In the genomic region with DNA sequence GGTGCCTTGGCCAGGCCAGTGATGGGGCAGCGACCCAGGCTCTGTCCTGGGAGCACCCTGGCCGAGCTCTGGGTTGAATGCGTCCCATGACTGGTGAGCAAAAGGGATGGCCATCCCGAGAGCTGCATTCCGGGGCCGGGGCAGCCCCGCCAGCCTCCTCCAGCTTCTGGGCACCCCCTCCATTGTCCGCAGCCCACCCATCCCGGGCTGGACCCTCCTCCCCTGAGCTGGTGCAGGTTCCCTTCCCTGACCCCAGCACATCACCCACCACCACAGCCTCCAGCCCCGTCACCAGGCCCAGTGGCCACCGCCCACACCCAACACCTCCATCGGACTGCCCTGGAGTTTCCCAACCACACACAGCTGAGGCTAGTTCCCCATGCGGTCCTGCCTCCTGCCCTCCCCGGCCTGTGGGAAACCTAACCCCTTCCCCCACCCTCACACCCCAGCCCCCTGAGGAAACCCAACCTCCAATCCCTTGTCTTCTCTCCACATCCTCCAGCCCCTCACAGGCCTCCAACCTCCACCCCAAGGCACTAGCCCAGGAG, we compare ENCODE assay signal across 29 cellular contexts. TPM values are rescaled to one million over a fixed set of nuclear protein-coding genes. Genes with fewer than 3 reads are reported as not detected.
DNase-seq lines count a peak whose midpoint lies in the region; ATAC-seq, FAIRE-seq and TF ChIP-seq lines count a peak whose summit lies in the region.
"Had no signal": no experiment of that assay in that cellular context is flagged by ENCODE, and none has a peak within 500 bp of the region (broad histone marks: within the 10 kb centered on the region; RNA-seq: fewer than 3 reads in every experiment).

No MANE protein-coding gene starts in this region.

- FAIRE-seq in HepG2 (lab: Jason Lieb, UNC), result no peak
- FAIRE-seq: astrocyte, GM18507 had no signal

- BruUV-seq in HepG2 (replicated peaks; lab: Mats Ljungman, UMichigan), result no TSS peak

- TF ChIP-seq CTCF in NB4 (IDR thresholded peaks at IDR 0.05; ENCODE audit: low read depth, low read length), result no peak
- TF ChIP-seq CTCF in HepG2 (CRISPR knock-in tag; IDR thresholded peaks at IDR 0.05), result no peak

- H3K9me3 Mint-ChIP-seq in stimulated activated effector memory CD8-positive, alpha-beta T cell treated with anti-CD3 and anti-CD28 coated beads, Interleukin-12 subunit alpha, Interleukin-12 subunit beta, amount 100 ng/mL, for 72 hours, result no peaks in the 10 kb centered on the region
- H3K9me3 Mint-ChIP-seq: HFFc6; immature natural killer cell; nephron; T-helper 2 cell treated with Interferon-gamma antibody and Interleukin-4, amounts not matched to agents 5 μg/mL and 100 μg/mL, for 36 hours had no signal

- H3K27ac ChIP-seq in BLaER1 treated with 17β-estradiol and CSF1 and Interleukin-3, amounts not matched to agents 10 nM and 100 nM, result peak overlapping the region in 8 of 11 experiments; percentile 50 to 82 (median 71); a peak in 13 of 22 replicates
- H3K27ac ChIP-seq in HepG2 (ENCODE audit: extremely low read length, insufficient read depth, low read length), result no peak overlapping the region
- H3K27ac ChIP-seq: gastroesophageal sphincter, GM23248, sigmoid colon, thyroid gland had no signal

- no peak overlapping the region for H3K4me3 ChIP-seq in BLaER1 treated with 17β-estradiol and CSF1 and Interleukin-3, amounts not matched to agents 10 nM and 100 nM
- H3K4me3 ChIP-seq in NB4 (ENCODE audit: low read depth, low read length) (no peak overlapping the region), HepG2 (replicated peaks in 1 of 3; ENCODE audit: insufficient read depth in 1 of 3, low read depth in 2 of 3, low read length in 3 of 3) (no peak overlapping the region)
- H3K4me3 ChIP-seq: gastroesophageal sphincter, GM23248, sigmoid colon, thyroid gland had no signal

- CTCF ChIA-PET in HepG2 (lab: Yijun Ruan, JAX; ENCODE audit: low intra/inter-chr PET ratio, low total read pairs), result no interaction called here

- H3K4me1 Mint-ChIP-seq in stimulated activated effector memory CD8-positive, alpha-beta T cell treated with anti-CD3 and anti-CD28 coated beads, Interleukin-12 subunit alpha, Interleukin-12 subunit beta, amount 100 ng/mL, for 72 hours, result no peaks in the 10 kb centered on the region
- H3K4me1 Mint-ChIP-seq: nephron had no signal

- no peak overlapping the region for H3K4me3 Mint-ChIP-seq in stimulated activated effector memory CD8-positive, alpha-beta T cell treated with anti-CD3 and anti-CD28 coated beads, Interleukin-12 subunit alpha, Interleukin-12 subunit beta, amount 100 ng/mL, for 72 hours
- H3K4me3 Mint-ChIP-seq: activated naive CD8-positive, alpha-beta T cell; HFFc6; nephron; T-helper 2 cell treated with Interferon-gamma antibody and Interleukin-4, amounts not matched to agents 5 μg/mL and 100 μg/mL, for 36 hours had no signal

- TF ChIP-seq EP300 in HepG2 (IDR thresholded peaks at IDR 0.05; ENCODE audit: low read depth in 2 of 2, low read length in 2 of 2), result no peak
- TF ChIP-seq EP300 in HepG2 (CRISPR knock-in tag; IDR thresholded peaks at IDR 0.05; ENCODE audit: borderline replicate concordance), result no peak

- no peaks in the 10 kb centered on the region for H3K36me3 ChIP-seq in BLaER1 treated with 17β-estradiol and CSF1 and Interleukin-3, amounts not matched to agents 10 nM and 100 nM
- no peaks in the 10 kb centered on the region for H3K36me3 ChIP-seq in HepG2 (replicated peaks in 1 of 2; ENCODE audit: control insufficient read depth in 1 of 2, insufficient read depth in 2 of 2, low read length in 2 of 2)
- H3K36me3 ChIP-seq: gastroesophageal sphincter, left lung, sigmoid colon, thyroid gland had no signal

- in situ Hi-C loops in HepG2 (cut with HindIII; ENCODE audit: extremely low pct_ligation_motif_present, low pct_unique_long_range_greater_than_20kb), result no loop called here

- TF ChIP-seq RAD21 in HepG2 (CRISPR knock-in tag; IDR thresholded peaks at IDR 0.05), result no peak

- no peaks in the 10 kb centered on the region for H3K9me3 ChIP-seq in BLaER1 treated with 17β-estradiol and CSF1 and Interleukin-3, amounts not matched to agents 10 nM and 100 nM (replicated peaks in 1 of 11)
- H3K9me3 ChIP-seq in HepG2 (ENCODE audit: low read length), result no peaks in the 10 kb centered on the region
- H3K9me3 ChIP-seq: gastroesophageal sphincter, left lung, sigmoid colon, thyroid gland had no signal

- no peaks in the 10 kb centered on the region for H3K79me2 ChIP-seq in HepG2 (ENCODE audit: insufficient read depth, low read length)

- peak; percentile 17; the same call in 2 of the 3 replicates for ATAC-seq in HepG2
- ATAC-seq in stimulated activated effector memory CD8-positive, alpha-beta T cell treated with anti-CD3 and anti-CD28 coated beads, Interleukin-12 subunit alpha, Interleukin-12 subunit beta, amount 100 ng/mL, for 72 hours, result peak; percentile 38
- no peak for ATAC-seq in GM19467 (IDR thresholded peaks at IDR 0.05; ENCODE audit: unreplicated experiment)
- ATAC-seq in GM18520 (IDR thresholded peaks at IDR 0.05; ENCODE audit: unreplicated experiment), result no peak
- ATAC-seq: gastroesophageal sphincter; left lung; SK-N-SH treated with all-trans-retinoic acid at 6 μM for 48 hours; stimulated activated naive CD8-positive, alpha-beta T cell treated with anti-CD3 and anti-CD28 coated beads, Interleukin-15, Interleukin-2, amounts not matched to agents 100 U/mL and 50 U/mL, for 24 hours had no signal

- peaks cover 0 to 7% (median 0%) of the 10 kb centered on the region in 11 experiments; a peak in 1 of 22 replicates for H3K27me3 ChIP-seq in BLaER1 treated with 17β-estradiol and CSF1 and Interleukin-3, amounts not matched to agents 10 nM and 100 nM
- no peaks in the 10 kb centered on the region for H3K27me3 ChIP-seq in HepG2 (ENCODE audit: control insufficient read depth in 1 of 2, insufficient read depth in 2 of 2, low read length in 2 of 2)
- H3K27me3 ChIP-seq: gastroesophageal sphincter, left lung, thyroid gland had no signal

- H2AFZ ChIP-seq in HepG2 (ENCODE audit: low read length), result no peak overlapping the region
- H2AFZ ChIP-seq: GM23248 had no signal

- TF ChIP-seq POLR2A in NB4 (IDR thresholded peaks at IDR 0.05; ENCODE audit: extremely low read depth, insufficient read length) (no peak), HepG2 (IDR thresholded peaks at IDR 0.05; ENCODE audit: insufficient read depth in 1 of 2, low read depth in 2 of 2, low read length in 2 of 2) (no peak)

- intact Hi-C loops in HepG2 (cut with micrococcal nuclease; ENCODE audit: unreplicated experiment), result no loop called here

- H3K27ac Mint-ChIP-seq in stimulated activated effector memory CD8-positive, alpha-beta T cell treated with anti-CD3 and anti-CD28 coated beads, Interleukin-12 subunit alpha, Interleukin-12 subunit beta, amount 100 ng/mL, for 72 hours, result no peak overlapping the region
- H3K27ac Mint-ChIP-seq: activated naive CD8-positive, alpha-beta T cell; HFFc6; nephron; T-helper 2 cell treated with Interferon-gamma antibody and Interleukin-4, amounts not matched to agents 5 μg/mL and 100 μg/mL, for 36 hours had no signal

- POLR2A ChIA-PET in HepG2 (lab: Yijun Ruan, JAX), result no interaction called here

- peaks cover 77 to 88% (median 83%) of the 10 kb centered on the region in 10 experiments for H3K4me1 ChIP-seq in BLaER1 treated with 17β-estradiol and CSF1 and Interleukin-3, amounts not matched to agents 10 nM and 100 nM
- peaks cover 10% of the 10 kb centered on the region for H3K4me1 ChIP-seq in HepG2 (ENCODE audit: insufficient read depth, low read length)
- H3K4me1 ChIP-seq: gastroesophageal sphincter, sigmoid colon had no signal

- DNase-seq in NB4 (ENCODE audit: low read depth), result peak; percentile 63
- no peak for DNase-seq in HepG2 (ENCODE audit: low spot score)
- no peak for DNase-seq in stimulated activated effector memory CD8-positive, alpha-beta T cell treated with anti-CD3 and anti-CD28 coated beads, Interleukin-12 subunit alpha, Interleukin-12 subunit beta, amount 100 ng/mL, for 72 hours (ENCODE audit: low spot score in 2 of 2)
- DNase-seq in central memory CD4-positive, alpha-beta T cell, result no peak
- DNase-seq: activated effector memory CD4-positive, alpha-beta T cell treated with Interleukin-2 at 50 U/mL for 16 hours; C1 segment of cervical spinal cord; caudate nucleus; dermis blood vessel endothelial cell; DND-41; GM23248; HFFc6; hippocampal formation; immature natural killer cell; left lung; NCI-H1694 treated with DMSO at 0.1 percent for 48 hours; NCI-H510A; sigmoid colon; stimulated activated naive CD8-positive, alpha-beta T cell treated with anti-CD3 and anti-CD28 coated beads, Interleukin-15, Interleukin-2, amounts not matched to agents 100 U/mL and 50 U/mL, for 24 hours; thyroid gland had no signal

- peak overlapping the region in 7 of 11 experiments; percentile 4 to 71 (median 48); a peak in 7 of 22 replicates for H3K9ac ChIP-seq in BLaER1 treated with 17β-estradiol and CSF1 and Interleukin-3, amounts not matched to agents 10 nM and 100 nM
- H3K9ac ChIP-seq in HepG2 (ENCODE audit: insufficient read depth, low read depth, low read length), result no peak overlapping the region
- H3K9ac ChIP-seq: GM23248 had no signal

- no peaks in the 10 kb centered on the region for H4K20me1 ChIP-seq in BLaER1 treated with 17β-estradiol and CSF1 and Interleukin-3, amounts not matched to agents 10 nM and 100 nM
- no peaks in the 10 kb centered on the region for H4K20me1 ChIP-seq in HepG2 (ENCODE audit: insufficient read depth, low read length)

- no peaks in the 10 kb centered on the region for H3K36me3 Mint-ChIP-seq in stimulated activated effector memory CD8-positive, alpha-beta T cell treated with anti-CD3 and anti-CD28 coated beads, Interleukin-12 subunit alpha, Interleukin-12 subunit beta, amount 100 ng/mL, for 72 hours
- H3K36me3 Mint-ChIP-seq: activated naive CD8-positive, alpha-beta T cell; immature natural killer cell had no signal

- 66% methylated on average over 10 of the region's 14 CpGs for WGBS in HepG2 (ENCODE audit: low lambda C conversion rate)

- H3K4me2 ChIP-seq in BLaER1 treated with 17β-estradiol and CSF1 and Interleukin-3, amounts not matched to agents 10 nM and 100 nM, result peak overlapping the region; percentile 73 to 97 (median 87)
- no peak overlapping the region for H3K4me2 ChIP-seq in HepG2 (ENCODE audit: low read depth, low read length)

RNA-seq across cellular contexts. Expression of a gene that starts 16.2 kb away (rescaled TPM):
- 0.18 TPM in 1 of 2 replicates, not detected in the other for total RNA-seq in HepG2 (2016; rRNA removed; fragmentation: Illumina TruSeq; extraction: Trizol)
- 0.40 and 0.53 TPM in 2 replicates for total RNA-seq in HepG2 (2016; cell fraction: cytosol; rRNA removed; fragmentation: Illumina TruSeq; extraction: Trizol; ENCODE audit: low read depth)
- 0.13 and 0.22 TPM in 2 replicates for total RNA-seq in HepG2 (2016; cell fraction: insoluble cytoplasmic fraction; rRNA removed; fragmentation: Illumina TruSeq; extraction: Trizol)
- 0.25 and 0.28 TPM in 2 replicates for total RNA-seq in HepG2 (2016; cell fraction: membrane; rRNA removed; fragmentation: Illumina TruSeq; extraction: Trizol)
- 0.28 TPM in 1 of 2 replicates, not detected in the other for total RNA-seq in HepG2 (2016; cell fraction: nucleus; rRNA removed; fragmentation: Illumina TruSeq; extraction: Trizol)
- polyA plus RNA-seq in HepG2 (2011; rRNA removed), result 0.18 and 0.24 TPM in 2 replicates
- 0.11 TPM in 1 of 2 replicates, not detected in the other for polyA plus RNA-seq in HepG2 (2011; cell fraction: cytosol; rRNA removed)
- polyA plus RNA-seq in HepG2 (2011; cell fraction: nucleus; rRNA removed), result 0.21 and 0.42 TPM in 2 replicates
- polyA plus RNA-seq in HepG2 (2012), result not detected in 2 replicates
- polyA plus RNA-seq in HepG2 (2016; cell fraction: cytosol; fragmentation: Illumina TruSeq; extraction: Trizol; ENCODE audit: low read depth), result 0.29 and 0.34 TPM in 2 replicates
- polyA plus RNA-seq in HepG2 (2016; cell fraction: insoluble cytoplasmic fraction; fragmentation: Illumina TruSeq; extraction: Trizol; ENCODE audit: low read depth), result 0.39 and 0.44 TPM in 2 replicates
- polyA plus RNA-seq in HepG2 (2016; cell fraction: membrane; fragmentation: Illumina TruSeq; extraction: Trizol; ENCODE audit: low read depth), result 0.14 and 0.19 TPM in 2 replicates
- 0.36 TPM in 1 of 2 replicates, not detected in the other for polyA plus RNA-seq in HepG2 (2016; cell fraction: nucleus; fragmentation: Illumina TruSeq; extraction: Trizol; ENCODE audit: insufficient read depth, low read depth)
- 0.09 and 0.18 TPM in 2 replicates for polyA minus RNA-seq in HepG2 (2011; rRNA and poly(A)+ RNA removed; ENCODE audit: low replicate concordance)
- not detected in 2 replicates for polyA minus RNA-seq in HepG2 (2011; cell fraction: cytosol; rRNA and poly(A)+ RNA removed)
- not detected in 2 replicates for polyA minus RNA-seq in HepG2 (2011; cell fraction: nucleus; rRNA and poly(A)+ RNA removed)
- total RNA-seq: astrocyte, dermis blood vessel endothelial cell, gastroesophageal sphincter, GM23248, HFFc6, left lung, sigmoid colon, thyroid gland had no signal
- polyA plus RNA-seq: GM23248, immature natural killer cell, sigmoid colon had no signal

RNA-seq across cellular contexts. Expression of a gene that starts 17.0 kb away (rescaled TPM):
- 6.1 and 8.4 TPM in 2 replicates for total RNA-seq in HepG2 (2016; rRNA removed; fragmentation: Illumina TruSeq; extraction: Trizol)
- total RNA-seq in HepG2 (2016; cell fraction: cytosol; rRNA removed; fragmentation: Illumina TruSeq; extraction: Trizol; ENCODE audit: low read depth), result 1.5 and 2.0 TPM in 2 replicates
- total RNA-seq in HepG2 (2016; cell fraction: insoluble cytoplasmic fraction; rRNA removed; fragmentation: Illumina TruSeq; extraction: Trizol), result 5.3 and 9.5 TPM in 2 replicates
- total RNA-seq in HepG2 (2016; cell fraction: membrane; rRNA removed; fragmentation: Illumina TruSeq; extraction: Trizol), result 2.9 and 3.0 TPM in 2 replicates
- total RNA-seq in HepG2 (2016; cell fraction: nucleus; rRNA removed; fragmentation: Illumina TruSeq; extraction: Trizol), result 9.7 and 12.6 TPM in 2 replicates
- polyA plus RNA-seq in HepG2 (2011; rRNA removed), result 2.9 and 5.2 TPM in 2 replicates
- 2.9 and 4.3 TPM in 2 replicates for polyA plus RNA-seq in HepG2 (2011; cell fraction: cytosol; rRNA removed)
- polyA plus RNA-seq in HepG2 (2011; cell fraction: nucleus; rRNA removed), result 15.0 and 16.5 TPM in 2 replicates
- polyA plus RNA-seq in HepG2 (2012), result 4.4 and 8.0 TPM in 2 replicates
- 0.54 and 0.65 TPM in 2 replicates for polyA plus RNA-seq in HepG2 (2016; cell fraction: cytosol; fragmentation: Illumina TruSeq; extraction: Trizol; ENCODE audit: low read depth)
- polyA plus RNA-seq in HepG2 (2016; cell fraction: insoluble cytoplasmic fraction; fragmentation: Illumina TruSeq; extraction: Trizol; ENCODE audit: low read depth), result 5.7 and 6.0 TPM in 2 replicates
- polyA plus RNA-seq in HepG2 (2016; cell fraction: membrane; fragmentation: Illumina TruSeq; extraction: Trizol; ENCODE audit: low read depth), result 1.1 and 1.8 TPM in 2 replicates
- 14.7 and 18.3 TPM in 2 replicates for polyA plus RNA-seq in HepG2 (2016; cell fraction: nucleus; fragmentation: Illumina TruSeq; extraction: Trizol; ENCODE audit: insufficient read depth, low read depth)
- 20.3 and 42.0 TPM in 2 replicates for polyA minus RNA-seq in HepG2 (2011; rRNA and poly(A)+ RNA removed; ENCODE audit: low replicate concordance)
- polyA minus RNA-seq in HepG2 (2011; cell fraction: cytosol; rRNA and poly(A)+ RNA removed), result 7.4 and 11.0 TPM in 2 replicates
- 3.6 and 4.6 TPM in 2 replicates for polyA minus RNA-seq in HepG2 (2011; cell fraction: nucleus; rRNA and poly(A)+ RNA removed)

Comparison
In these comparisons a context has a peak if more than half of its experiments do, and no peak if none do; other contexts are left out.
1. ATAC-seq: peak in HepG2 (single experiment) and stimulated activated effector memory CD8-positive, alpha-beta T cell treated with anti-CD3 and anti-CD28 coated beads, Interleukin-12 subunit alpha, Interleukin-12 subunit beta, amount 100 ng/mL, for 72 hours (single experiment); none in GM19467 (single experiment) and GM18520 (single experiment).